ENCODE assay signal across 1 cellular context in genomic region chr10:119078422-119079179, GRCh38.
TF ChIP-seq lines count a peak whose summit lies in the region.

No MANE protein-coding gene starts in this region.

TF ChIP-seq in HepG2, 621 proteins besides CTCF, POLR2A, EP300 and RAD21:
- TF ChIP-seq ELF4 (CRISPR knock-in tag; IDR thresholded peaks at IDR 0.05; ENCODE audit: borderline replicate concordance) (no peak), RBFOX2 (IDR thresholded peaks at IDR 0.05; ENCODE audit: low read depth, low read length) (0 out of 2 replicates have a peak, but pooled peaks have one; percentile 47), ASH2L (IDR thresholded peaks at IDR 0.05; ENCODE audit: insufficient read length, low read depth, low read length) (no peak), KIAA2018 (CRISPR knock-in tag; IDR thresholded peaks at IDR 0.05; ENCODE audit: borderline replicate concordance) (no peak), ZNF768 (CRISPR knock-in tag; IDR thresholded peaks at IDR 0.05) (no peak), ZBTB2 (CRISPR knock-in tag; IDR thresholded peaks at IDR 0.05; ENCODE audit: low read depth) (no peak), AFF4 (CRISPR knock-in tag; IDR thresholded peaks at IDR 0.05) (no peak), HNRNPL (IDR thresholded peaks at IDR 0.05; ENCODE audit: low read depth, low read length) (no peak), RCOR2 (CRISPR knock-in tag; IDR thresholded peaks at IDR 0.05) (no peak), ZBTB39 (CRISPR knock-in tag; IDR thresholded peaks at IDR 0.05) (no peak), ZNF747 (CRISPR knock-in tag; IDR thresholded peaks at IDR 0.05; ENCODE audit: borderline replicate concordance) (no peak), PHF21A (CRISPR knock-in tag; IDR thresholded peaks at IDR 0.05) (no peak), ZNF12 (CRISPR knock-in tag; IDR thresholded peaks at IDR 0.05) (no peak), KLF16 (CRISPR knock-in tag; IDR thresholded peaks at IDR 0.05) (peak in 1 of 2 experiments; percentile 34; a peak in 1 of 4 replicates), CEBPB (IDR thresholded peaks at IDR 0.05; ENCODE audit: borderline replicate concordance, low read depth, low read length) (no peak), ZNF597 (CRISPR knock-in tag; IDR thresholded peaks at IDR 0.05) (no peak), CREBL2 (CRISPR knock-in tag; IDR thresholded peaks at IDR 0.05; ENCODE audit: borderline replicate concordance) (no peak), MXD4 (CRISPR knock-in tag; IDR thresholded peaks at IDR 0.05) (no peak), ZNF503 (CRISPR knock-in tag; IDR thresholded peaks at IDR 0.05) (no peak), ZNF713 (CRISPR knock-in tag; IDR thresholded peaks at IDR 0.05) (no peak), ZNF3 (CRISPR knock-in tag; IDR thresholded peaks at IDR 0.05) (no peak), ZBTB1 (CRISPR knock-in tag; IDR thresholded peaks at IDR 0.05; ENCODE audit: borderline replicate concordance) (no peak), PPARG (CRISPR knock-in tag; conservative IDR thresholded peaks at IDR 0.05) (no peak), RFXAP (CRISPR knock-in tag; IDR thresholded peaks at IDR 0.05; ENCODE audit: borderline replicate concordance) (no peak), ZNF232 (CRISPR knock-in tag; IDR thresholded peaks at IDR 0.05; ENCODE audit: borderline replicate concordance) (no peak), POLR2G (IDR thresholded peaks at IDR 0.05; ENCODE audit: low read depth, low read length) (peak; percentile 24; the same call in 1 of the 2 replicates), STAT5B (CRISPR knock-in tag; IDR thresholded peaks at IDR 0.05) (no peak), ZNF775 (CRISPR knock-in tag; IDR thresholded peaks at IDR 0.05; ENCODE audit: borderline replicate concordance) (no peak), ELF3 (CRISPR knock-in tag; IDR thresholded peaks at IDR 0.05) (no peak), ZSCAN29 (CRISPR knock-in tag; conservative IDR thresholded peaks at IDR 0.05) (no peak), ZBTB21 (CRISPR knock-in tag; IDR thresholded peaks at IDR 0.05) (no peak), SAP130 (CRISPR knock-in tag; IDR thresholded peaks at IDR 0.05; ENCODE audit: low read depth) (peak; percentile 26; the same call in 1 of the 2 replicates)
TF ChIP-seq in HepG2: peak in this region for 4.
